8 cellular contexts compared by ENCODE assay signal in the genomic region with DNA sequence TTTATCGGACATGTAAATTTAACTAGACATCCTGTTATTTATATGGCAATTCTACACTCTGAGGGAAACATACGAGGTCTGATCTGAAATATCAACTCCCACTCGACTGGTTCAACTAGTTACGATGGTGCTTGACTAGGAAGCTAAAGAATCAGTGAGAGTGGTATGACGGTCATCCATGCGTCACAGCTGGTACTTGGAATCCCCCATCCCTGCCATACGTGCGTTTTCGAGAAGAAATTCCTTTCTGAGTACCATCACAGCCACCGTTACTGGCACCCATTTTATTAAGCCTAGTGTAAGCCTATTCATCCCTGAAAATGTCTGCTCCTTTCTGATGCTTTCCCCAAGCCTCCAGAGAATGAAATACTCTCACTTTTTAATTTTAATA. TPM values are rescaled to one million over a fixed set of nuclear protein-coding genes. Genes with fewer than 3 reads are reported as not detected.
DNase-seq lines count a peak whose midpoint lies in the region; TF ChIP-seq lines count a peak whose summit lies in the region.

No MANE protein-coding gene starts in this region.

- DNase-seq in A172 (ENCODE audit: low spot score) (peak; percentile 59), GM20000 (ENCODE audit: low spot score) (peak; percentile 4), RWPE1 (ENCODE audit: low spot score) (peak; percentile 36), astrocyte of the cerebellum (ENCODE audit: low read depth) (peak; percentile 2), islet precursor cell (peak; percentile 58), NCI-H1694 treated with DMSO at 0.1 percent for 48 hours (lab: John Stamatoyannopoulos, UW) (no peak), foreskin melanocyte (no peak)
- peak; percentile 4 for DNase-seq in stimulated activated CD8-positive, alpha-beta memory T cell treated with anti-CD3 and anti-CD28 coated beads, Interleukin-12 subunit alpha, Interleukin-12 subunit beta, amount 100 ng/mL, for 4 hours (ENCODE audit: low read depth)

- H3K27ac ChIP-seq in RWPE1: no peak overlapping the region

- no peak for TF ChIP-seq CTCF in GM20000 (IDR thresholded peaks at IDR 0.05; ENCODE audit: extremely low read depth, missing control alignments)
- no peak for TF ChIP-seq CTCF in RWPE1 (conservative IDR thresholded peaks at IDR 0.05; ENCODE audit: low read depth)
- TF ChIP-seq CTCF in astrocyte of the cerebellum (IDR thresholded peaks at IDR 0.05; ENCODE audit: low read depth, low read length, missing control alignments): no peak

- CTCF ChIA-PET in RWPE1 (lab: Yijun Ruan, JAX): no interaction called here

- in situ Hi-C loops in astrocyte of the cerebellum (cut with HindIII; ENCODE audit: low sequenced_read_pairs): no loop called here

- POLR2A ChIA-PET in RWPE1 (lab: Yijun Ruan, JAX; ENCODE audit: low non-redundant PET): no interaction called here

- peak overlapping the region; percentile 76 for H3K4me3 ChIP-seq in astrocyte of the cerebellum (ENCODE audit: low read depth, low read length)

RNA-seq across cellular contexts. Expression of gene PIGA, which starts 0.7 kb away (rescaled TPM):
- total RNA-seq in A172 (2014; rRNA removed; shearing (Covaris generic)): 15.3 and 17.1 TPM in 2 replicates

RNA-seq across cellular contexts. Expression of gene ASB11, which starts 20.6 kb away (rescaled TPM):
- not detected in 2 replicates for total RNA-seq in A172 (2014; rRNA removed; shearing (Covaris generic))

RNA-seq across cellular contexts. Expression of gene VEGFD, which starts 48.2 kb away (rescaled TPM):
- total RNA-seq in A172 (2014; rRNA removed; shearing (Covaris generic)): 0.12 TPM in 1 of 2 replicates, not detected in the other

Comparison
In these comparisons a context has a peak if more than half of its experiments do, and no peak if none do; other contexts are left out.
1. DNase-seq: peak in A172 (single experiment), GM20000 (single experiment), RWPE1 (single experiment), astrocyte of the cerebellum (single experiment), islet precursor cell (single experiment) and stimulated activated CD8-positive, alpha-beta memory T cell treated with anti-CD3 and anti-CD28 coated beads, Interleukin-12 subunit alpha, Interleukin-12 subunit beta, amount 100 ng/mL, for 4 hours (single experiment); none in NCI-H1694 treated with DMSO at 0.1 percent for 48 hours (single experiment) and foreskin melanocyte (single experiment).